20 cellular contexts compared by ENCODE assay signal in the genomic region with DNA sequence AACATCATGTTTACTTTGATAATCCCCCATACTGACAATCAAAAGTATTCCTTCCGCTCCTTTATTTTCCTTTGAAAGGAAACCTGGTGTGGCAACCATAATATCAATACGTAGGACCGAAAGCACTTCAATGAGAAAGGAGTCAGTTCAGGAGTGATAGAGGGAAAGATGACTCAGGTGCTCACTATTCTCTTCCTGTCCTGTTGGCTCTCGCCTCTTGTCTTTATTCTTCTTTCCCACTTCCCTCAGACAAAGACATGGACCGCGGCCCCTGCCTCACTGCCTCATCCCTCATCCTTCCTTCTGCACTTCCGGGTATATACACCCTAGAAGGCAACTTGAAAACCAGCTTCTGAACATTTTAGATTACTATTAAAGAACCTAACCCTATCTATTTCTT. TPM values are rescaled to one million over a fixed set of nuclear protein-coding genes. Genes with fewer than 3 reads are reported as not detected.
A peak's percentile ranks its signal among the peaks of the same experiment; 100 is the strongest.
DNase-seq lines count a peak whose midpoint lies in the region; ATAC-seq and TF ChIP-seq lines count a peak whose summit lies in the region.
"Had no signal": no experiment of that assay in that cellular context is flagged by ENCODE, and none has a peak within 500 bp of the region (broad histone marks: within the 10 kb centered on the region; RNA-seq: fewer than 3 reads in every experiment).

No MANE protein-coding gene starts in this region.

- H3K27me3 Mint-ChIP-seq in activated naive CD8-positive, alpha-beta T cell treated with anti-CD3 and anti-CD28 coated beads, Interleukin-2, amount 50 U/mL, for 24 hours: peaks cover 2% of the 10 kb centered on the region
- H3K27me3 Mint-ChIP-seq in activated naive CD8-positive, alpha-beta T cell treated with anti-CD3 and anti-CD28 coated beads for 36 hours: peaks cover 5% of the 10 kb centered on the region

- H3K4me3 ChIP-seq in RWPE2 (ENCODE audit: severe bottlenecking) (no peak overlapping the region), epithelial cell of esophagus (ENCODE audit: low read length) (no peak overlapping the region)
- H3K4me3 ChIP-seq: GM12878, GM23338, MG63 had no signal

- no peak overlapping the region for H3K4me3 Mint-ChIP-seq in activated naive CD8-positive, alpha-beta T cell treated with anti-CD3 and anti-CD28 coated beads, Interleukin-2, amount 50 U/mL, for 24 hours
- H3K4me3 Mint-ChIP-seq in activated naive CD8-positive, alpha-beta T cell treated with anti-CD3 and anti-CD28 coated beads for 36 hours: no peak overlapping the region
- H3K4me3 Mint-ChIP-seq: GM23338 had no signal

- H3K27me3 ChIP-seq in RWPE2 (ENCODE audit: insufficient read depth, poor library complexity, severe bottlenecking): no peaks in the 10 kb centered on the region
- H3K27me3 ChIP-seq: MG63 had no signal

- H3K9me3 Mint-ChIP-seq in activated naive CD8-positive, alpha-beta T cell treated with anti-CD3 and anti-CD28 coated beads, Interleukin-2, amount 50 U/mL, for 24 hours: no peaks in the 10 kb centered on the region
- no peaks in the 10 kb centered on the region for H3K9me3 Mint-ChIP-seq in activated naive CD8-positive, alpha-beta T cell treated with anti-CD3 and anti-CD28 coated beads for 36 hours
- H3K9me3 Mint-ChIP-seq: GM23338 had no signal

- H3K36me3 Mint-ChIP-seq in activated naive CD8-positive, alpha-beta T cell treated with anti-CD3 and anti-CD28 coated beads, Interleukin-2, amount 50 U/mL, for 24 hours (ENCODE audit: low read depth): peaks cover 2% of the 10 kb centered on the region
- peaks cover 2% of the 10 kb centered on the region for H3K36me3 Mint-ChIP-seq in activated naive CD8-positive, alpha-beta T cell treated with anti-CD3 and anti-CD28 coated beads for 36 hours

- no peaks in the 10 kb centered on the region for H3K36me3 ChIP-seq in RWPE2 (ENCODE audit: low read depth)
- H3K36me3 ChIP-seq: MG63 had no signal

- TF ChIP-seq CTCF in RWPE2 (IDR thresholded peaks at IDR 0.05; ENCODE audit: poor library complexity, severe bottlenecking): no peak
- TF ChIP-seq CTCF in epithelial cell of esophagus (IDR thresholded peaks at IDR 0.05; ENCODE audit: insufficient read depth, low read depth, low read length, missing control alignments): no peak

- no peak overlapping the region for H3K27ac ChIP-seq in RWPE2 (ENCODE audit: poor library complexity, severe bottlenecking)
- H3K27ac ChIP-seq: C4-2B had no signal

- H3K27ac Mint-ChIP-seq in activated naive CD8-positive, alpha-beta T cell treated with anti-CD3 and anti-CD28 coated beads, Interleukin-2, amount 50 U/mL, for 24 hours: no peak overlapping the region
- no peak overlapping the region for H3K27ac Mint-ChIP-seq in activated naive CD8-positive, alpha-beta T cell treated with anti-CD3 and anti-CD28 coated beads for 36 hours
- H3K27ac Mint-ChIP-seq: GM23338 had no signal

- no peaks in the 10 kb centered on the region for H3K4me1 ChIP-seq in RWPE2 (ENCODE audit: insufficient read depth, poor library complexity, severe bottlenecking)

- no peak for DNase-seq in activated naive CD8-positive, alpha-beta T cell treated with anti-CD3 and anti-CD28 coated beads, Interleukin-2, amount 50 U/mL, for 24 hours
- no peak for DNase-seq in activated naive CD8-positive, alpha-beta T cell treated with anti-CD3 and anti-CD28 coated beads for 36 hours
- DNase-seq in RWPE2 (ENCODE audit: low spot score): no peak
- peak; percentile 61 for DNase-seq in epithelial cell of esophagus (ENCODE audit: low read depth)
- DNase-seq in T-helper 1 cell: no peak
- DNase-seq in A172 (ENCODE audit: low spot score): no peak
- DNase-seq: AML-193, HCEC 1CT, Kasumi-1, MG63, NCI-H1048, NCI-H1436, NCI-H1930, NCI-H226, NCI-H524 treated with DMSO at 0.1 percent for 48 hours, SIG-M5 had no signal

- ATAC-seq in activated naive CD8-positive, alpha-beta T cell treated with anti-CD3 and anti-CD28 coated beads, Interleukin-2, amount 50 U/mL, for 24 hours: peak; percentile 33
- ATAC-seq in RWPE2 (ENCODE audit: low read depth): peak; percentile 56; the same call in 1 of the 3 replicates
- no peak for ATAC-seq in HG02642 (IDR thresholded peaks at IDR 0.05; ENCODE audit: poor library complexity, unreplicated experiment)
- ATAC-seq: GM12878, GM23338 had no signal

- H3K4me1 Mint-ChIP-seq in activated naive CD8-positive, alpha-beta T cell treated with anti-CD3 and anti-CD28 coated beads, Interleukin-2, amount 50 U/mL, for 24 hours: peaks cover 6% of the 10 kb centered on the region
- peaks cover 9% of the 10 kb centered on the region for H3K4me1 Mint-ChIP-seq in activated naive CD8-positive, alpha-beta T cell treated with anti-CD3 and anti-CD28 coated beads for 36 hours
- H3K4me1 Mint-ChIP-seq: GM23338 had no signal

- H3K9me3 ChIP-seq in RWPE2 (ENCODE audit: severe bottlenecking): no peaks in the 10 kb centered on the region
- H3K9me3 ChIP-seq: MG63 had no signal

RNA-seq across cellular contexts. Expression of a gene that starts 49.8 kb away (rescaled TPM):
- total RNA-seq in activated naive CD8-positive, alpha-beta T cell treated with anti-CD3 and anti-CD28 coated beads for 36 hours: 1 to 10 TPM; 3.3 TPM
- total RNA-seq in A172 (2014; rRNA removed; shearing (Covaris generic)): 0.05 and 1.9 TPM in 2 replicates
- total RNA-seq: GM23338 had no signal
